Comparison of ENCODE assay signal across 1 cellular context in the genomic region with DNA sequence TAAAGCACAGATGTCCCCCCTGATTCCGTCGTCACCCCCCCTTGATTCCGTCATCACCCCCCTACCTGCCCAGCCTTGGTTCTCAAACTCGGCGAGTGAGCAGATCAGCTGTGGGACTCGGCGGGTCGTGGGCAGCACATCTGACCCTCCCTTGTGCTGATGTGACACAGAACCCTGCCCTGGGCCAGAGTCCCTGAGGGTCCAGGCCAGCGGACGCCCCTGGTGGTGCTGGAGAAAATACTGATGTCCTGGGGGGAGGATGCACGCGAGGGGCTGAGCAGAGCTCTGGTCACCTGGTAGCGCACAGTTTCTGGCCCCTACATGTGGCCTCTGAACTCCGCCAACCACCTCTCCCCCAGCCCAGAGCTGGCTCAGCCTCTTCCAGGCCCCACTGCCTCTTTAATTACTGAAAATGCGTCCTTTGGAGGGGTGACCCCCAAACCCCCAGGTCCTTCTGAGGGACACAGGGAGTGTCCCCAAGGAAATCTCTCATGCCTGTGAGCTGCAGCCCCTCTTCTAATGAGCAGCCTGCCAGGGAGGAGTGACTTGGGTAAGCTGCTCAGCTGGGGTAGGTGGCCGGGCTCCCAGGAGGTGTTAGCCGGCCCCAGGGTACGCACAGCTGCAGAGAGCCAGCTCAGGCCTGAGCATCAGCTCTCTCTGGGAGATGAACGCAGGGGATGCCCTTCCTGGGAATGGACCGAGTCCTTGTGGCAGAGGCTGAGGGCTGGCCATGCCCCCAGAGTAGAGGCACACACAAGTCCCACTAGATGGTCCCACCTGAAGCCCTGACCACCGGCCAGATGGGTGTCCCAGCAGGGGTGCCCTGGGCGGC.
TF ChIP-seq lines count a peak whose summit lies in the region.

No MANE protein-coding gene starts in this region.

TF ChIP-seq in HEK293, 187 proteins besides CTCF, POLR2A, EP300 and RAD21 (continued from another document):
- TF ChIP-seq ZNF48 (tag by site-specific recombination; IDR thresholded peaks at IDR 0.05), result no peak
